9 cellular contexts compared by ENCODE assay signal in genomic region chr13:110308377-110309158, GRCh38. TPM values are rescaled to one million over a fixed set of nuclear protein-coding genes. Genes with fewer than 3 reads are reported as not detected.
DNase-seq lines count a peak whose midpoint lies in the region; ATAC-seq, FAIRE-seq and TF ChIP-seq lines count a peak whose summit lies in the region.
"Had no signal": no experiment of that assay in that cellular context is flagged by ENCODE, and none has a peak within 500 bp of the region (broad histone marks: within the 10 kb centered on the region; RNA-seq: fewer than 3 reads in every experiment).

No MANE protein-coding gene starts in this region.

- no peaks in the 10 kb centered on the region for H3K27me3 ChIP-seq in right atrium auricular region

- peaks cover 78% of the 10 kb centered on the region for H3K27me3 Mint-ChIP-seq in activated T-helper 1 cell treated with anti-CD3 and anti-CD28 coated beads, Interleukin-12 subunit alpha, Interleukin-12 subunit beta, Interleukin-2, Interleukin-4 antibody, amounts not matched to agents 30 ng/mL and 10 ng/mL and 1 ng/mL, durations not matched to agents 14 hours and 24 hours and 36 hours (ENCODE audit: insufficient read depth)

- intact Hi-C loops in activated T-helper 1 cell treated with anti-CD3 and anti-CD28 coated beads, Interleukin-12 subunit alpha, Interleukin-12 subunit beta, Interleukin-2, Interleukin-4 antibody, amounts not matched to agents 30 ng/mL and 10 ng/mL and 1 ng/mL, durations not matched to agents 14 hours and 24 hours and 36 hours (cut with micrococcal nuclease) = loop anchor here (5.0 kb wide), 2 partner anchors 104 to 1754 kb away; no protein-coding TSS in a partner anchor
- intact Hi-C loops in sciatic nerve (cut with DNase I) = loop anchor here (10.0 kb wide), 1 partner anchor 64 kb away; no protein-coding TSS in a partner anchor

- peaks cover 0 to 62% of the 10 kb centered on the region in 2 donors for H3K4me1 ChIP-seq in right atrium auricular region

- H3K4me3 Mint-ChIP-seq in activated T-helper 1 cell treated with anti-CD3 and anti-CD28 coated beads, Interleukin-12 subunit alpha, Interleukin-12 subunit beta, Interleukin-2, Interleukin-4 antibody, amounts not matched to agents 30 ng/mL and 10 ng/mL and 1 ng/mL, durations not matched to agents 14 hours and 24 hours and 36 hours = no peak overlapping the region

- FAIRE-seq in H54 (lab: Jason Lieb, UNC) = peak; percentile 58

- peak overlapping the region; percentile 90 to 96 for H3K4me3 ChIP-seq in right atrium auricular region

- DNase-seq in H54 (ENCODE audit: insufficient read length, low spot score) (peak; percentile 67), right atrium auricular region (ENCODE audit: low spot score) (peak; percentile 61), sciatic nerve (ENCODE audit: low spot score) (peak; percentile 69), C1 segment of cervical spinal cord (lab: John Stamatoyannopoulos, UW) (no peak), CD1c-positive myeloid dendritic cell (ENCODE audit: extremely low spot score) (no peak)
- DNase-seq in activated T-helper 1 cell treated with anti-CD3 and anti-CD28 coated beads, Interleukin-12 subunit alpha, Interleukin-12 subunit beta, Interleukin-2, Interleukin-4 antibody, amounts not matched to agents 30 ng/mL and 10 ng/mL and 1 ng/mL, durations not matched to agents 14 hours and 24 hours and 36 hours (ENCODE audit: low spot score) = no peak
- no peak for DNase-seq in NK-92 treated with Interleukin-12 subunit alpha and Interleukin-12 subunit beta, amount 100 ng/mL, for 24 hours (lab: John Stamatoyannopoulos, UW)
- DNase-seq: left cardiac atrium had no signal

- TF ChIP-seq CTCF in right atrium auricular region (IDR thresholded peaks at IDR 0.05) = no peak

- TF ChIP-seq POLR2A in H54 (IDR thresholded peaks at IDR 0.05; ENCODE audit: low read depth, low read length) = no peak

- no peaks in the 10 kb centered on the region for H3K9me3 ChIP-seq in right atrium auricular region

- peaks cover 9% of the 10 kb centered on the region for H3K36me3 ChIP-seq in right atrium auricular region

- ATAC-seq in sciatic nerve (peak; percentile 46), HG03442 (IDR thresholded peaks at IDR 0.05; ENCODE audit: unreplicated experiment) (no peak)

- peak overlapping the region; percentile 78 for H3K27ac Mint-ChIP-seq in activated T-helper 1 cell treated with anti-CD3 and anti-CD28 coated beads, Interleukin-12 subunit alpha, Interleukin-12 subunit beta, Interleukin-2, Interleukin-4 antibody, amounts not matched to agents 30 ng/mL and 10 ng/mL and 1 ng/mL, durations not matched to agents 14 hours and 24 hours and 36 hours

- no peaks in the 10 kb centered on the region for H3K36me3 Mint-ChIP-seq in activated T-helper 1 cell treated with anti-CD3 and anti-CD28 coated beads, Interleukin-12 subunit alpha, Interleukin-12 subunit beta, Interleukin-2, Interleukin-4 antibody, amounts not matched to agents 30 ng/mL and 10 ng/mL and 1 ng/mL, durations not matched to agents 14 hours and 24 hours and 36 hours (ENCODE audit: low read depth)

- peaks cover 15% of the 10 kb centered on the region for H3K4me1 Mint-ChIP-seq in activated T-helper 1 cell treated with anti-CD3 and anti-CD28 coated beads, Interleukin-12 subunit alpha, Interleukin-12 subunit beta, Interleukin-2, Interleukin-4 antibody, amounts not matched to agents 30 ng/mL and 10 ng/mL and 1 ng/mL, durations not matched to agents 14 hours and 24 hours and 36 hours (ENCODE audit: low read depth)

- no peaks in the 10 kb centered on the region for H3K9me3 Mint-ChIP-seq in activated T-helper 1 cell treated with anti-CD3 and anti-CD28 coated beads, Interleukin-12 subunit alpha, Interleukin-12 subunit beta, Interleukin-2, Interleukin-4 antibody, amounts not matched to agents 30 ng/mL and 10 ng/mL and 1 ng/mL, durations not matched to agents 14 hours and 24 hours and 36 hours

- peak overlapping the region; percentile 97 to 99 for H3K27ac ChIP-seq in right atrium auricular region

RNA-seq across cellular contexts. Expression of gene COL4A2, which starts 1.5 kb away (rescaled TPM):
- total RNA-seq in activated T-helper 1 cell treated with anti-CD3 and anti-CD28 coated beads, Interleukin-12 subunit alpha, Interleukin-12 subunit beta, Interleukin-2, Interleukin-4 antibody, amounts not matched to agents 30 ng/mL and 10 ng/mL and 1 ng/mL, durations not matched to agents 14 hours and 24 hours and 36 hours = 0.10 TPM in 1 of 2 replicates, not detected in the other
- total RNA-seq in right atrium auricular region = 100 to 1,000 TPM; 141 to 153 TPM
- total RNA-seq in sciatic nerve = 417 TPM

RNA-seq across cellular contexts. Expression of gene COL4A1, which starts 1.6 kb away (rescaled TPM):
- total RNA-seq in activated T-helper 1 cell treated with anti-CD3 and anti-CD28 coated beads, Interleukin-12 subunit alpha, Interleukin-12 subunit beta, Interleukin-2, Interleukin-4 antibody, amounts not matched to agents 30 ng/mL and 10 ng/mL and 1 ng/mL, durations not matched to agents 14 hours and 24 hours and 36 hours = not detected in 2 replicates
- 100 to 1,000 TPM; 140 to 201 TPM for total RNA-seq in right atrium auricular region
- total RNA-seq in sciatic nerve = 423 TPM

Comparison
In these comparisons a context has a peak if more than half of its experiments do, and no peak if none do; other contexts are left out.
1. DNase-seq: peak in H54 (single experiment), right atrium auricular region (single experiment) and sciatic nerve (single experiment); none in activated T-helper 1 cell treated with anti-CD3 and anti-CD28 coated beads, Interleukin-12 subunit alpha, Interleukin-12 subunit beta, Interleukin-2, Interleukin-4 antibody, amounts not matched to agents 30 ng/mL and 10 ng/mL and 1 ng/mL, durations not matched to agents 14 hours and 24 hours and 36 hours (single experiment), C1 segment of cervical spinal cord (0 of 14), CD1c-positive myeloid dendritic cell (single experiment) and NK-92 treated with Interleukin-12 subunit alpha and Interleukin-12 subunit beta, amount 100 ng/mL, for 24 hours (single experiment).
2. RNA of gene COL4A2, which starts 1.5 kb away (total RNA-seq): 417 TPM in sciatic nerve (single experiment) and 141 to 153 TPM in right atrium auricular region; 0.10 TPM in activated T-helper 1 cell treated with anti-CD3 and anti-CD28 coated beads, Interleukin-12 subunit alpha, Interleukin-12 subunit beta, Interleukin-2, Interleukin-4 antibody, amounts not matched to agents 30 ng/mL and 10 ng/mL and 1 ng/mL, durations not matched to agents 14 hours and 24 hours and 36 hours; every median in the first group is over 100 times any median in the second.
3. RNA of gene COL4A1, which starts 1.6 kb away (total RNA-seq): 423 TPM in sciatic nerve (single experiment) and 140 to 201 TPM in right atrium auricular region; not detected in activated T-helper 1 cell treated with anti-CD3 and anti-CD28 coated beads, Interleukin-12 subunit alpha, Interleukin-12 subunit beta, Interleukin-2, Interleukin-4 antibody, amounts not matched to agents 30 ng/mL and 10 ng/mL and 1 ng/mL, durations not matched to agents 14 hours and 24 hours and 36 hours; every median in the first group is over 100 times any median in the second.